In genomic region chr19:15437355-15438123, GRCh38 we compare ENCODE assay signal across 12 cellular contexts.
DNase-seq lines count a peak whose midpoint lies in the region; TF ChIP-seq lines count a peak whose summit lies in the region.
"Had no signal": no experiment of that assay in that cellular context is flagged by ENCODE, and none has a peak within 500 bp of the region (broad histone marks: within the 10 kb centered on the region; RNA-seq: fewer than 3 reads in every experiment).

No MANE protein-coding gene starts in this region.

- DNase-seq in fibroblast of gingiva (ENCODE audit: low read depth) (peak; percentile 40), AML-193 (lab: John Stamatoyannopoulos, UW) (no peak), NCI-H2196 treated with DMSO at 0.1 percent for 48 hours (lab: John Stamatoyannopoulos, UW; ENCODE audit: unreplicated experiment) (no peak), NCI-H2107 (lab: John Stamatoyannopoulos, UW) (no peak)
- DNase-seq: activated CD4-positive, CD25-positive, alpha-beta regulatory T cell; lower lobe of right lung; NCI-H510A; pancreas; stimulated activated CD4-positive, alpha-beta T cell treated with anti-CD3 and anti-CD28 coated beads, Interleukin-4, amount 100 ng/mL, for 4 hours had no signal

- H3K27me3 ChIP-seq in stomach smooth muscle (ENCODE audit: control insufficient read depth in 1 of 2, insufficient read depth in 2 of 2, low read length in 2 of 2): no peaks in the 10 kb centered on the region
- H3K27me3 ChIP-seq: pancreas, suprapubic skin had no signal

- peak overlapping the region in 1 of 2 donors; percentile 35 for H3K4me3 ChIP-seq in stomach smooth muscle (ENCODE audit: low read length in 2 of 2)
- H3K4me3 ChIP-seq: lower lobe of right lung, pancreas, suprapubic skin had no signal

- H3K9ac ChIP-seq in stomach smooth muscle (ENCODE audit: low read length in 2 of 2): peak overlapping the region; percentile 32 to 51

- peaks cover 38% of the 10 kb centered on the region for H3K4me1 ChIP-seq in stomach smooth muscle (ENCODE audit: control insufficient read depth, insufficient read depth, low read length)

- peak overlapping the region; percentile 85 for H3K27ac ChIP-seq in stomach smooth muscle (ENCODE audit: low read length)
- H3K27ac ChIP-seq: lower lobe of right lung, suprapubic skin had no signal

- TF ChIP-seq CTCF in LNCAP (IDR thresholded peaks at IDR 0.05): peak; percentile 35

- no peaks in the 10 kb centered on the region for H3K9me3 ChIP-seq in stomach smooth muscle (ENCODE audit: control insufficient read depth in 2 of 2, low read length in 2 of 2)
- H3K9me3 ChIP-seq: lower lobe of right lung, pancreas, suprapubic skin had no signal

- H3K36me3 ChIP-seq in stomach smooth muscle (ENCODE audit: control insufficient read depth in 2 of 2, insufficient read depth in 2 of 2, low read length in 2 of 2): no peaks in the 10 kb centered on the region
- H3K36me3 ChIP-seq: lower lobe of right lung, pancreas, suprapubic skin had no signal
